Comparison of ENCODE assay signal across 8 cellular contexts in the genomic region with DNA sequence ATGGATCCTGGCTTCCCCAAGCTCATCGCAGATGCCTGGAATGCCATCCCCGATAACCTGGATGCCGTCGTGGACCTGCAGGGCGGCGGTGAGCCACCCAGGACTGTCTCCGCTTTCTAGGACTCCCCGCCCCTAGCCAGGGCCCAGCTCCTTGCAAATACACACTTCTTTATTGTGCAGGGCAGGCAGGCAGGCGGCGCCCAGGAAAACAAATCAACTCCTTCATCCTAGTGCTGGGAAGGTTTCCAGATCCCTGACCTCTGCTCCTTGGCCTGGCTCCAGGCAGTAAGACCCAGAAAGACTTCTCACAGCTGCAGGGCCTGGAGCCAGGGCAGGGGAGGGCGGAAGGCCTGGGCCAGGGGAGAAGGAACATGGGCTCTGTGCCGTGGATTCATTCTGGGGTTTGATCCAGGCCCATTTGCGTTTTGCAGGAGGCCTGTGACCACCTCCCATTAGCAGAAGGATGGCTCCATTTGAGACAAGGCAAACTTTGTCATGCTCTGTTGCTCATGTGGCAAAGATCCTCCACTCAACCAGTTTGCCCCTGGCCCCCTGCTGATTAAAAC. TPM values are rescaled to one million over a fixed set of nuclear protein-coding genes. Genes with fewer than 3 reads are reported as not detected.
DNase-seq lines count a peak whose midpoint lies in the region; ATAC-seq and TF ChIP-seq lines count a peak whose summit lies in the region.

No MANE protein-coding gene starts in this region.

- H3K9me3 ChIP-seq in AG04450 (ENCODE audit: control insufficient read depth, insufficient read depth, low read length) (no peaks in the 10 kb centered on the region), lower lobe of right lung (no peaks in the 10 kb centered on the region)

- H3K4me1 ChIP-seq in lower lobe of right lung = peaks cover 45% of the 10 kb centered on the region

- H3K4me1 Mint-ChIP-seq in chondrocyte (ENCODE audit: low read depth) = peaks cover 60% of the 10 kb centered on the region
- peaks cover 23% of the 10 kb centered on the region for H3K4me1 Mint-ChIP-seq in activated T-helper 2 cell treated with anti-CD3 and anti-CD28 coated beads, Interferon-gamma antibody, Interleukin-2, Interleukin-4, amounts not matched to agents 10 μg/mL and 5 μg/mL and 100 μg/mL, durations not matched to agents 14 hours and 24 hours and 36 hours (ENCODE audit: low read depth)

- intact Hi-C loops in lower lobe of right lung (cut with DNase I) = no loop called here
- intact Hi-C loops in activated T-helper 2 cell treated with anti-CD3 and anti-CD28 coated beads, Interferon-gamma antibody, Interleukin-2, Interleukin-4, amounts not matched to agents 10 μg/mL and 5 μg/mL and 100 μg/mL, durations not matched to agents 14 hours and 24 hours and 36 hours (cut with micrococcal nuclease) = loop anchor here (5.0 kb wide), 1 partner anchor 39 kb away; no protein-coding TSS in a partner anchor

- TF ChIP-seq CTCF in AG04450 (IDR thresholded peaks at IDR 0.05; ENCODE audit: low read depth, low read length) (peak; percentile 30), chondrocyte (IDR thresholded peaks at IDR 0.05) (peak; percentile 39), lower lobe of right lung (IDR thresholded peaks at IDR 0.05) (no peak)

- CTCF ChIA-PET in AG04450 (lab: Charles Lee) = interaction anchor here (0.5 to 7.4 kb wide), 18 partner anchors 7 to 330 kb away, joined by 3 to 76 read pairs (median 4); partner anchors contain the start of gene CES1

- peak overlapping the region; percentile 18 for H3K27ac Mint-ChIP-seq in chondrocyte (ENCODE audit: unreplicated experiment)
- H3K27ac Mint-ChIP-seq in activated T-helper 2 cell treated with anti-CD3 and anti-CD28 coated beads, Interferon-gamma antibody, Interleukin-2, Interleukin-4, amounts not matched to agents 10 μg/mL and 5 μg/mL and 100 μg/mL, durations not matched to agents 14 hours and 24 hours and 36 hours = no peak overlapping the region

- DNase-seq in AG04450 (ENCODE audit: low read depth, low spot score) (peak; percentile 91), NCI-H128 (lab: John Stamatoyannopoulos, UW; ENCODE audit: unreplicated experiment) (peak; percentile 13), chondrocyte (ENCODE audit: low spot score) (no peak), lower lobe of right lung (peak; percentile 82), COLO668 (lab: John Stamatoyannopoulos, UW; ENCODE audit: unreplicated experiment) (no peak), T-helper 9 cell (no peak)
- DNase-seq in effector CD4-positive, alpha-beta T cell = no peak
- DNase-seq in activated T-helper 2 cell treated with anti-CD3 and anti-CD28 coated beads, Interferon-gamma antibody, Interleukin-2, Interleukin-4, amounts not matched to agents 10 μg/mL and 5 μg/mL and 100 μg/mL, durations not matched to agents 14 hours and 24 hours and 36 hours (ENCODE audit: low spot score) = no peak

- peak; percentile 78 to 80 for ATAC-seq in lower lobe of right lung

- H3K9me3 Mint-ChIP-seq in chondrocyte (ENCODE audit: low read depth) = no peaks in the 10 kb centered on the region
- H3K9me3 Mint-ChIP-seq in activated T-helper 2 cell treated with anti-CD3 and anti-CD28 coated beads, Interferon-gamma antibody, Interleukin-2, Interleukin-4, amounts not matched to agents 10 μg/mL and 5 μg/mL and 100 μg/mL, durations not matched to agents 14 hours and 24 hours and 36 hours = no peaks in the 10 kb centered on the region

- H3K4me3 Mint-ChIP-seq in chondrocyte (ENCODE audit: unreplicated experiment) = no peak overlapping the region
- no peak overlapping the region for H3K4me3 Mint-ChIP-seq in activated T-helper 2 cell treated with anti-CD3 and anti-CD28 coated beads, Interferon-gamma antibody, Interleukin-2, Interleukin-4, amounts not matched to agents 10 μg/mL and 5 μg/mL and 100 μg/mL, durations not matched to agents 14 hours and 24 hours and 36 hours (ENCODE audit: low read depth)

- 0 out of 2 replicates have a peak overlapping the region, but pooled peaks have one; percentile 7 for H3K4me3 ChIP-seq in AG04450 (ENCODE audit: low read depth, low read length)
- no peak overlapping the region for H3K4me3 ChIP-seq in lower lobe of right lung

- H3K36me3 ChIP-seq in lower lobe of right lung = peaks cover 25% of the 10 kb centered on the region

- no peaks in the 10 kb centered on the region for H3K27me3 ChIP-seq in AG04450 (ENCODE audit: control insufficient read depth, insufficient read depth, low read length)
- no peaks in the 10 kb centered on the region for H3K27me3 ChIP-seq in lower lobe of right lung (ENCODE audit: low read depth)

- H3K27ac ChIP-seq in AG04450 (ENCODE audit: low read depth, low read length) (peak overlapping the region; percentile 47), lower lobe of right lung (peak overlapping the region; percentile 31)

- no peaks in the 10 kb centered on the region for H3K27me3 Mint-ChIP-seq in chondrocyte (ENCODE audit: low read depth)
- peaks cover 7% of the 10 kb centered on the region for H3K27me3 Mint-ChIP-seq in activated T-helper 2 cell treated with anti-CD3 and anti-CD28 coated beads, Interferon-gamma antibody, Interleukin-2, Interleukin-4, amounts not matched to agents 10 μg/mL and 5 μg/mL and 100 μg/mL, durations not matched to agents 14 hours and 24 hours and 36 hours (ENCODE audit: low read depth)

- peaks cover 3% of the 10 kb centered on the region for H3K36me3 Mint-ChIP-seq in chondrocyte (ENCODE audit: low read depth)
- H3K36me3 Mint-ChIP-seq in activated T-helper 2 cell treated with anti-CD3 and anti-CD28 coated beads, Interferon-gamma antibody, Interleukin-2, Interleukin-4, amounts not matched to agents 10 μg/mL and 5 μg/mL and 100 μg/mL, durations not matched to agents 14 hours and 24 hours and 36 hours (ENCODE audit: low read depth) = no peaks in the 10 kb centered on the region

- POLR2A ChIA-PET in AG04450 (lab: Yijun Ruan, JAX) = interaction anchor here (0.9 to 4.3 kb wide), 6 partner anchors 10 to 38 kb away, joined by 3 to 59 read pairs (median 16); partner anchors contain the start of gene MMP2

RNA-seq across cellular contexts. Expression of gene LPCAT2, which starts 6.0 kb away (rescaled TPM):
- polyA plus RNA-seq in AG04450 (2011; rRNA removed) = 10.5 and 20.6 TPM in 2 replicates
- 8.4 and 13.4 TPM in 2 replicates for polyA minus RNA-seq in AG04450 (2011; rRNA and poly(A)+ RNA removed)
- total RNA-seq in chondrocyte (15.2 to 18.7 TPM (median 17.4 TPM) in 3 replicates), lower lobe of right lung (35.8 TPM)
- 4.1 and 4.7 TPM in 2 replicates for total RNA-seq in activated T-helper 2 cell treated with anti-CD3 and anti-CD28 coated beads, Interferon-gamma antibody, Interleukin-2, Interleukin-4, amounts not matched to agents 10 μg/mL and 5 μg/mL and 100 μg/mL, durations not matched to agents 14 hours and 24 hours and 36 hours

RNA-seq across cellular contexts. Expression of gene MMP2, which starts 23.9 kb away (rescaled TPM):
- 1,281 and 1,465 TPM in 2 replicates for polyA plus RNA-seq in AG04450 (2011; rRNA removed)
- polyA minus RNA-seq in AG04450 (2011; rRNA and poly(A)+ RNA removed) = 747 and 998 TPM in 2 replicates
- 216 to 276 TPM (median 227 TPM) in 3 replicates for total RNA-seq in chondrocyte
- total RNA-seq in lower lobe of right lung = 178 TPM
- 0.11 and 0.34 TPM in 2 replicates for total RNA-seq in activated T-helper 2 cell treated with anti-CD3 and anti-CD28 coated beads, Interferon-gamma antibody, Interleukin-2, Interleukin-4, amounts not matched to agents 10 μg/mL and 5 μg/mL and 100 μg/mL, durations not matched to agents 14 hours and 24 hours and 36 hours

Comparison
In these comparisons a context has a peak if more than half of its experiments do, and no peak if none do; other contexts are left out.
1. DNase-seq: peak in AG04450 (single experiment), NCI-H128 (single experiment) and lower lobe of right lung (single experiment); none in chondrocyte (single experiment), effector CD4-positive, alpha-beta T cell (single experiment), COLO668 (single experiment), activated T-helper 2 cell treated with anti-CD3 and anti-CD28 coated beads, Interferon-gamma antibody, Interleukin-2, Interleukin-4, amounts not matched to agents 10 μg/mL and 5 μg/mL and 100 μg/mL, durations not matched to agents 14 hours and 24 hours and 36 hours (single experiment) and T-helper 9 cell (single experiment).
2. RNA of gene MMP2, which starts 23.9 kb away (total RNA-seq): 216 to 276 TPM in chondrocyte and 178 TPM in lower lobe of right lung (single experiment); 0.11 to 0.34 TPM in activated T-helper 2 cell treated with anti-CD3 and anti-CD28 coated beads, Interferon-gamma antibody, Interleukin-2, Interleukin-4, amounts not matched to agents 10 μg/mL and 5 μg/mL and 100 μg/mL, durations not matched to agents 14 hours and 24 hours and 36 hours; every median in the first group is over 100 times any median in the second.